In the genomic region with DNA sequence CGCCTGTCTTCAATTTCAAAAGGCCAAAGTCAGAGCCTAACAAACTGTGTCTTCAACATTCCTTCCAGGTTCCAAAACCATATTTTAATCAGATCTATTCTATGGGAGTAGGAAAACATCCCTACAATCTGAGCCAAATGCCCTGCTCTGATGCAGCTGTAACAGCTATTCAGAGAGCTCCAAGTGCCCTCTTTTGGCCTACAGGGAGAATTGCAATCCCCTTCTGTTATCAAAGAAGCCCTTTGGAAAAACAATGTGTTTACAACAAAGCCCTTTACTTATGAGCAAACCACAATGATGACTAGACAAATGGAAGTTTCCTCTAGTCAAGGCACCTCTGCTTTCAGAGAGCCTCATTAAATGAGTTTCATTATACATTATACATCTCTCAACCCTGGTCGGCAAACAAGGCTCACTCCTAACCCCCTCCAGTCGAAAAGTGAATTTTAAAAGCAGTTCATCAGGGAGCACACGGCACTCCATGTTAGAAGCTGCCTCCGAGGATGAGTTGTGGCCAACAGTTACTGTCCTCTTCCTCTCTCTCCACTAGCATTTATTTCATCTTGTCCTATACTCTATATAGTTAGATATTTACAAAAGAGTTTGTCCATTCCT, we compare ENCODE assay signal across 8 cellular contexts.
DNase-seq lines count a peak whose midpoint lies in the region; ATAC-seq lines count a peak whose summit lies in the region.

No MANE protein-coding gene starts in this region.

- no peak overlapping the region for H3K9ac ChIP-seq in adipocyte (ENCODE audit: low read length)

- H3K27me3 ChIP-seq in adipocyte (replicated peaks; ENCODE audit: control insufficient read depth, insufficient read depth, low read length): no peaks in the 10 kb centered on the region

- no peaks in the 10 kb centered on the region for H3K4me1 ChIP-seq in adipocyte (ENCODE audit: control insufficient read depth, insufficient read depth, low read length)

- no peaks in the 10 kb centered on the region for H3K36me3 ChIP-seq in adipocyte (ENCODE audit: control insufficient read depth, insufficient read depth, low read length, severe bottlenecking)

- peak; percentile 68 for ATAC-seq in GM18511 (IDR thresholded peaks at IDR 0.05; ENCODE audit: unreplicated experiment)

- H3K4me3 ChIP-seq in adipocyte (ENCODE audit: low read length): no peak overlapping the region

- DNase-seq in AML-193 (lab: John Stamatoyannopoulos, UW) (peak; percentile 3 to 24), NCI-H1105 (lab: John Stamatoyannopoulos, UW) (peak; percentile 19), adipocyte (ENCODE audit: low read depth) (peak; percentile 86), hippocampal formation (lab: John Stamatoyannopoulos, UW) (peak; percentile 7 to 86), stromal cell of bone marrow (ENCODE audit: low read depth) (peak; percentile 28)
- DNase-seq in activated CD4-positive, alpha-beta T cell treated with anti-CD3 and anti-CD28 coated beads, Interleukin-2, amount 50 U/mL, for 4 hours: no peak
- no peak for DNase-seq in activated CD4-positive, CD25-positive, alpha-beta regulatory T cell treated with anti-CD3 and anti-CD28 coated beads, Interleukin-2, amount 50 U/mL, for 72 hours

- H3K9me3 ChIP-seq in adipocyte (ENCODE audit: control insufficient read depth, low read length): no peaks in the 10 kb centered on the region

Comparison
In these comparisons a context has a peak if more than half of its experiments do, and no peak if none do; other contexts are left out.
1. DNase-seq: peak in AML-193 (2 of 2), NCI-H1105 (single experiment), adipocyte (single experiment), hippocampal formation (2 of 2) and stromal cell of bone marrow (single experiment); none in activated CD4-positive, alpha-beta T cell treated with anti-CD3 and anti-CD28 coated beads, Interleukin-2, amount 50 U/mL, for 4 hours (0 of 2) and activated CD4-positive, CD25-positive, alpha-beta regulatory T cell treated with anti-CD3 and anti-CD28 coated beads, Interleukin-2, amount 50 U/mL, for 72 hours (single experiment).